24 cellular contexts compared by ENCODE assay signal in genomic region chr2:17580319-17580715, GRCh38. TPM values are rescaled to one million over a fixed set of nuclear protein-coding genes. Genes with fewer than 3 reads are reported as not detected.
DNase-seq lines count a peak whose midpoint lies in the region; ATAC-seq, FAIRE-seq and TF ChIP-seq lines count a peak whose summit lies in the region.
"Had no signal": no experiment of that assay in that cellular context is flagged by ENCODE, and none has a peak within 500 bp of the region (broad histone marks: within the 10 kb centered on the region; RNA-seq: fewer than 3 reads in every experiment).

No MANE protein-coding gene starts in this region.

- H3K4me3 Mint-ChIP-seq in mesothelial cell of epicardium (no peak overlapping the region), CD14-positive monocyte (no peak overlapping the region)
- H3K4me3 Mint-ChIP-seq: HFFc6 had no signal

- H3K4me2 ChIP-seq in HepG2 (ENCODE audit: low read depth, low read length): no peak overlapping the region

- no peaks in the 10 kb centered on the region for H4K20me1 ChIP-seq in HepG2 (ENCODE audit: insufficient read depth, low read length)

- peak overlapping the region; percentile 66 for H3K27ac Mint-ChIP-seq in mesothelial cell of epicardium
- H3K27ac Mint-ChIP-seq in CD14-positive monocyte: no peak overlapping the region
- H3K27ac Mint-ChIP-seq: HFFc6 had no signal

- no peak overlapping the region for H2AFZ ChIP-seq in HepG2 (ENCODE audit: low read length)

- TF ChIP-seq RAD21 in HepG2 (CRISPR knock-in tag; IDR thresholded peaks at IDR 0.05): no peak

- H3K27me3 Mint-ChIP-seq in mesothelial cell of epicardium (ENCODE audit: low read depth) (no peaks in the 10 kb centered on the region), CD14-positive monocyte (ENCODE audit: low read depth in 3 of 3) (peaks cover 1 to 2% (median 1%) of the 10 kb centered on the region in 3 donors)

- H3K27ac ChIP-seq in HepG2 (ENCODE audit: extremely low read length, insufficient read depth, low read length): peak overlapping the region; percentile 53
- no peak overlapping the region for H3K27ac ChIP-seq in right lobe of liver
- peak overlapping the region; percentile 62 for H3K27ac ChIP-seq in colonic mucosa
- H3K27ac ChIP-seq: C4-2B had no signal

- WGBS in HepG2 (ENCODE audit: low lambda C conversion rate): 86% methylated on average over 2 of the region's 2 CpGs
- 72% methylated on average over 2 of the region's 2 CpGs for WGBS in right lobe of liver (ENCODE audit: insufficient coverage, low coverage, low lambda C conversion rate, missing lambda C conversion rate)

- no peaks in the 10 kb centered on the region for H3K9me3 Mint-ChIP-seq in mesothelial cell of epicardium
- H3K9me3 Mint-ChIP-seq in CD14-positive monocyte: peaks cover 0 to 5% (median 2%) of the 10 kb centered on the region in 7 donors
- H3K9me3 Mint-ChIP-seq: HFFc6 had no signal

- peaks cover 77% of the 10 kb centered on the region for H3K79me2 ChIP-seq in HepG2 (ENCODE audit: insufficient read depth, low read length)

- peaks cover 67% of the 10 kb centered on the region for H3K4me1 ChIP-seq in HepG2 (ENCODE audit: insufficient read depth, low read length)
- H3K4me1 ChIP-seq in right lobe of liver: no peaks in the 10 kb centered on the region
- no peaks in the 10 kb centered on the region for H3K4me1 ChIP-seq in colonic mucosa

- TF ChIP-seq POLR2A in HepG2 (IDR thresholded peaks at IDR 0.05; ENCODE audit: insufficient read depth in 1 of 2, low read depth in 2 of 2, low read length in 2 of 2) (no peak), right lobe of liver (IDR thresholded peaks at IDR 0.05) (no peak), erythroblast (IDR thresholded peaks at IDR 0.05; ENCODE audit: low read length) (no peak)

- BruUV-seq in HepG2 (replicated peaks; lab: Mats Ljungman, UMichigan): no TSS peak

- H3K9me3 ChIP-seq in HepG2 (ENCODE audit: low read length) (no peaks in the 10 kb centered on the region), right lobe of liver (no peaks in the 10 kb centered on the region), colonic mucosa (no peaks in the 10 kb centered on the region)
- H3K9me3 ChIP-seq: MG63 had no signal

- no peak for DNase-seq in HepG2 (ENCODE audit: low spot score)
- DNase-seq in right lobe of liver: no peak
- peak; percentile 30 for DNase-seq in colonic mucosa
- no peak for DNase-seq in mesothelial cell of epicardium (ENCODE audit: low spot score in 2 of 2, unreplicated experiment in 2 of 2)
- no peak for DNase-seq in CD14-positive monocyte (ENCODE audit: low spot score)
- no peak for DNase-seq in erythroblast (lab: John Stamatoyannopoulos, UW)
- no peak for DNase-seq in DMS53 treated with DMSO at 0.1 percent for 48 hours (lab: John Stamatoyannopoulos, UW; ENCODE audit: unreplicated experiment)
- DNase-seq in dedifferentiated amniotic fluid mesenchymal stem cell (ENCODE audit: extremely low spot score): no peak
- DNase-seq: COR-L47, DMS153, GOT3, HFFc6, KBM-7, MG63, NCI-H1105 treated with DMSO at 0.1 percent for 48 hours, NCI-H1930, NCI-H510A, NCI-H82, SHP77 treated with DMSO at 0.1 percent for 48 hours had no signal

- in situ Hi-C loops in HepG2 (cut with HindIII; ENCODE audit: extremely low pct_ligation_motif_present, low pct_unique_long_range_greater_than_20kb): no loop called here

- ATAC-seq in HepG2: no peak
- ATAC-seq in right lobe of liver: no peak

- POLR2A ChIA-PET in HepG2 (lab: Yijun Ruan, JAX): interaction anchor here (0.8 to 4.2 kb wide), 4 partner anchors 13 to 40 kb away, joined by 3 to 15 read pairs (median 5); partner anchors contain the start of gene VSNL1

- FAIRE-seq in HepG2 (lab: Jason Lieb, UNC): no peak
- FAIRE-seq: A204.1, GM19239, RCC 7860 had no signal

- no peak overlapping the region for H3K9ac ChIP-seq in HepG2 (ENCODE audit: insufficient read depth, low read depth, low read length)
- no peak overlapping the region for H3K9ac ChIP-seq in colonic mucosa (ENCODE audit: low read depth in 2 of 2, low read length in 2 of 2)

- H3K4me3 ChIP-seq in HepG2 (replicated peaks in 1 of 3; ENCODE audit: insufficient read depth in 1 of 3, low read depth in 2 of 3, low read length in 3 of 3) (no peak overlapping the region), right lobe of liver (no peak overlapping the region), colonic mucosa (no peak overlapping the region)
- H3K4me3 ChIP-seq: MG63 had no signal

- H3K36me3 Mint-ChIP-seq in mesothelial cell of epicardium: no peaks in the 10 kb centered on the region
- H3K36me3 Mint-ChIP-seq in CD14-positive monocyte: no peaks in the 10 kb centered on the region

- H3K4me1 Mint-ChIP-seq in mesothelial cell of epicardium (peaks cover 7% of the 10 kb centered on the region), CD14-positive monocyte (no peaks in the 10 kb centered on the region)

- TF ChIP-seq EP300 in HepG2 (IDR thresholded peaks at IDR 0.05; ENCODE audit: low read depth in 2 of 2, low read length in 2 of 2) (no peak), HepG2 (CRISPR knock-in tag; IDR thresholded peaks at IDR 0.05; ENCODE audit: borderline replicate concordance) (no peak)

- H3K36me3 ChIP-seq in HepG2 (replicated peaks in 1 of 2; ENCODE audit: control insufficient read depth in 1 of 2, insufficient read depth in 2 of 2, low read length in 2 of 2): no peaks in the 10 kb centered on the region; a peak in 2 of 5 replicates
- no peaks in the 10 kb centered on the region for H3K36me3 ChIP-seq in right lobe of liver
- H3K36me3 ChIP-seq in colonic mucosa: no peaks in the 10 kb centered on the region
- H3K36me3 ChIP-seq: MG63 had no signal

- H3K27me3 ChIP-seq in HepG2 (ENCODE audit: control insufficient read depth in 1 of 2, insufficient read depth in 2 of 2, low read length in 2 of 2) (no peaks in the 10 kb centered on the region), right lobe of liver (no peaks in the 10 kb centered on the region), colonic mucosa (no peaks in the 10 kb centered on the region)
- H3K27me3 ChIP-seq: MG63 had no signal

- intact Hi-C loops in HepG2 (cut with micrococcal nuclease; ENCODE audit: unreplicated experiment): no loop called here
- intact Hi-C loops in right lobe of liver (cut with DNase I): no loop called here
- intact Hi-C loops in colonic mucosa (cut with DNase I): no loop called here
- intact Hi-C loops in CD14-positive monocyte (cut with micrococcal nuclease): no loop called here

- TF ChIP-seq CTCF in HepG2 (CRISPR knock-in tag; IDR thresholded peaks at IDR 0.05): no peak
- TF ChIP-seq CTCF in right lobe of liver (IDR thresholded peaks at IDR 0.05): no peak
- TF ChIP-seq CTCF in colonic mucosa (IDR thresholded peaks at IDR 0.05): no peak
- no peak for TF ChIP-seq CTCF in mesothelial cell of epicardium (IDR thresholded peaks at IDR 0.05; ENCODE audit: unreplicated experiment)
- no peak for TF ChIP-seq CTCF in CD14-positive monocyte (IDR thresholded peaks at IDR 0.05)

- CTCF ChIA-PET in HepG2 (lab: Yijun Ruan, JAX; ENCODE audit: low intra/inter-chr PET ratio, low total read pairs): no interaction called here

TF ChIP-seq in HepG2, 621 proteins besides CTCF, POLR2A, EP300 and RAD21 (continues in another document):
- no peak for TF ChIP-seq ZBTB25 (CRISPR knock-in tag; IDR thresholded peaks at IDR 0.05)
- no peak for TF ChIP-seq KLF15 (CRISPR knock-in tag; IDR thresholded peaks at IDR 0.05; ENCODE audit: borderline replicate concordance)

RNA-seq across cellular contexts. Expression of gene VSNL1, which starts 39.8 kb away (rescaled TPM):
- total RNA-seq in HepG2 (2016; rRNA removed; fragmentation: Illumina TruSeq; extraction: Trizol): 63.2 and 103 TPM in 2 replicates
- total RNA-seq in HepG2 (2016; cell fraction: cytosol; rRNA removed; fragmentation: Illumina TruSeq; extraction: Trizol; ENCODE audit: low read depth): 11.8 and 12.1 TPM in 2 replicates
- 61.2 and 118 TPM in 2 replicates for total RNA-seq in HepG2 (2016; cell fraction: insoluble cytoplasmic fraction; rRNA removed; fragmentation: Illumina TruSeq; extraction: Trizol)
- total RNA-seq in HepG2 (2016; cell fraction: membrane; rRNA removed; fragmentation: Illumina TruSeq; extraction: Trizol): 28.5 and 29.9 TPM in 2 replicates
- 32.8 and 35.9 TPM in 2 replicates for total RNA-seq in HepG2 (2016; cell fraction: nucleus; rRNA removed; fragmentation: Illumina TruSeq; extraction: Trizol)
- polyA plus RNA-seq in HepG2 (2011; rRNA removed): 62.8 and 95.9 TPM in 2 replicates
- polyA plus RNA-seq in HepG2 (2011; cell fraction: cytosol; rRNA removed): 80.4 and 85.1 TPM in 2 replicates
- 12.7 TPM in 2 replicates for polyA plus RNA-seq in HepG2 (2011; cell fraction: nucleus; rRNA removed)
- 72.6 and 115 TPM in 2 replicates for polyA plus RNA-seq in HepG2 (2012)
- 11.7 and 11.9 TPM in 2 replicates for polyA plus RNA-seq in HepG2 (2016; cell fraction: cytosol; fragmentation: Illumina TruSeq; extraction: Trizol; ENCODE audit: low read depth)
- 147 and 163 TPM in 2 replicates for polyA plus RNA-seq in HepG2 (2016; cell fraction: insoluble cytoplasmic fraction; fragmentation: Illumina TruSeq; extraction: Trizol; ENCODE audit: low read depth)
- 29.7 TPM in 2 replicates for polyA plus RNA-seq in HepG2 (2016; cell fraction: membrane; fragmentation: Illumina TruSeq; extraction: Trizol; ENCODE audit: low read depth)
- 39.4 and 45.5 TPM in 2 replicates for polyA plus RNA-seq in HepG2 (2016; cell fraction: nucleus; fragmentation: Illumina TruSeq; extraction: Trizol; ENCODE audit: insufficient read depth, low read depth)
- 83.5 TPM in 1 of 2 replicates, not detected in the other for polyA minus RNA-seq in HepG2 (2011; rRNA and poly(A)+ RNA removed; ENCODE audit: low replicate concordance)
- 44.0 and 47.1 TPM in 2 replicates for polyA minus RNA-seq in HepG2 (2011; cell fraction: cytosol; rRNA and poly(A)+ RNA removed)
- polyA minus RNA-seq in HepG2 (2011; cell fraction: nucleus; rRNA and poly(A)+ RNA removed): 39.8 and 52.0 TPM in 2 replicates
- 10 to 100 TPM in 1 of 6 experiments, 1 to 10 TPM in 5; 2.1 to 12.1 (median 4.3) TPM for total RNA-seq in right lobe of liver
- total RNA-seq in colonic mucosa: 1 to 10 TPM; 7.4 to 8.1 TPM
- 0.61 to 0.95 TPM (median 0.83 TPM) in 3 replicates for total RNA-seq in mesothelial cell of epicardium
- not detected for polyA plus RNA-seq in CD14-positive monocyte
- total RNA-seq: HFFc6, HT1080 had no signal

Comparison
In these comparisons a context has a peak if more than half of its experiments do, and no peak if none do; other contexts are left out.
1. H3K27ac ChIP-seq: peak in HepG2 (single experiment) and colonic mucosa (single experiment); none in right lobe of liver (0 of 3).